ENCODE assay signal across 14 cellular contexts in the genomic region with DNA sequence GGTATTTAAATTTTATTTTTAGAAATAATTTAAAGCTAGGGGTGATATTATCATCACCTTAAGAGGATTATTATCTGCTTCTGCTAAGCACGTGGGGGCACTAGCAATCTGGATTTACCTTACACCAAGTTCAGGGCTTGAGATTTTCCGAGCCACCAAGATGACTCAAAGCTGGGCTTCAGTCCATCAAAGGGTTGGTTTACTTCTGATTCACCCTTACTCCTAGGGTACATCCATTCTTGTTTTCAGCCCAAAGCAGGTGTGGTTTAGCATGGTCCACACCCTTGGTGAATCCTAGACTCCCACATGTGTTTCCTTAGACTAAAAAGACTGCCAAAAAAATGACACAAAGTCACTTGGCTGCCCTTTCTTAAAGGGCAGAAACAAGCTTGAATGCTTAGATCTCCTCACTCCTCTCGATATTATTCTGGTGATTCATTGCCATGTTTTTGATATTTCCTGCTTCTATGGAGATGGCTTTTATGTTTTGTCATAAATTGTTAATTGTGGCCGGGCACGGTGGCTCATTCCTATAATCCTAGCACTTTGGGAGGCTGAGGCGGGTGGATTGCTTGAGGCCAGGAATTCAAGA. TPM values are rescaled to one million over a fixed set of nuclear protein-coding genes. Genes with fewer than 3 reads are reported as not detected.
DNase-seq lines count a peak whose midpoint lies in the region; ATAC-seq and TF ChIP-seq lines count a peak whose summit lies in the region.
"Had no signal": no experiment of that assay in that cellular context is flagged by ENCODE, and none has a peak within 500 bp of the region (broad histone marks: within the 10 kb centered on the region; RNA-seq: fewer than 3 reads in every experiment).

No MANE protein-coding gene starts in this region.

- in situ Hi-C loops in Panc1 (cut with HindIII; ENCODE audit: low pct_unique_long_range_greater_than_20kb, low sequenced_read_pairs) = no loop called here

- H3K9me3 ChIP-seq in Panc1 (ENCODE audit: control insufficient read depth, insufficient read depth, low read depth, low read length) = peaks cover 3% of the 10 kb centered on the region; the same call in 1 of the 2 replicates
- H3K9me3 ChIP-seq in psoas muscle = no peaks in the 10 kb centered on the region
- H3K9me3 ChIP-seq: testis had no signal

- TF ChIP-seq CTCF in Panc1 (IDR thresholded peaks at IDR 0.05) = no peak; the same call in 1 of the 2 replicates
- TF ChIP-seq CTCF in psoas muscle (IDR thresholded peaks at IDR 0.05) = no peak

- H3K27ac ChIP-seq in Panc1 (ENCODE audit: low read length) (no peak overlapping the region), epithelial cell of prostate (peak overlapping the region; percentile 60), psoas muscle (no peak overlapping the region)
- H3K27ac ChIP-seq: SJCRH30, testis had no signal

- DNase-seq in GM04503 (ENCODE audit: low read depth) (peak; percentile 98), Panc1 (ENCODE audit: low read depth, low spot score) (peak; percentile 79), epithelial cell of prostate (ENCODE audit: low read depth, low spot score) (peak; percentile 96), psoas muscle (no peak), SKM-1 (lab: John Stamatoyannopoulos, UW; ENCODE audit: unreplicated experiment) (no peak), NCI-H345 (lab: John Stamatoyannopoulos, UW) (no peak), NCI-H2196 treated with DMSO at 0.1 percent for 48 hours (lab: John Stamatoyannopoulos, UW; ENCODE audit: unreplicated experiment) (no peak)
- no peak for DNase-seq in activated CD4-positive, CD25-positive, alpha-beta regulatory T cell treated with anti-CD3 and anti-CD28 coated beads, Interleukin-2, amount 50 U/mL, for 72 hours
- DNase-seq: activated effector memory CD4-positive, alpha-beta T cell treated with Interleukin-2 at 50 U/mL for 16 hours; midbrain; NCI-H1048; SJCRH30; testis had no signal

- ATAC-seq in Panc1 (peak; percentile 90), psoas muscle (peak; percentile 81 to 99 (median 98))

- 19 to 50% (median 22%) methylated on average over 6 of the region's 6 CpGs for WGBS in psoas muscle, 3 donors

- H3K4me3 ChIP-seq in Panc1 (ENCODE audit: low read depth in 2 of 2, low read length in 2 of 2) (no peak overlapping the region), psoas muscle (no peak overlapping the region)
- H3K4me3 ChIP-seq: SJCRH30, testis had no signal

- no TSS peak for BruUV-seq in Panc1 (replicated peaks; lab: Mats Ljungman, UMichigan)

- no peaks in the 10 kb centered on the region; the same call in 1 of the 2 replicates for H3K27me3 ChIP-seq in Panc1 (ENCODE audit: control insufficient read depth, insufficient read depth, low read length)
- no peaks in the 10 kb centered on the region for H3K27me3 ChIP-seq in psoas muscle (ENCODE audit: insufficient read depth in 3 of 3, low read length in 2 of 3)
- H3K27me3 ChIP-seq: SJCRH30, testis had no signal

- H3K36me3 ChIP-seq in Panc1 (ENCODE audit: control insufficient read depth, insufficient read depth, low read length) = no peaks in the 10 kb centered on the region; the same call in 1 of the 2 replicates
- no peaks in the 10 kb centered on the region for H3K36me3 ChIP-seq in psoas muscle (ENCODE audit: insufficient read depth in 1 of 2, low read depth in 1 of 2)
- H3K36me3 ChIP-seq: SJCRH30 had no signal

- H3K4me1 ChIP-seq in Panc1 (ENCODE audit: control insufficient read depth, insufficient read depth, low read length) (no peaks in the 10 kb centered on the region), psoas muscle (no peaks in the 10 kb centered on the region)
- H3K4me1 ChIP-seq: SJCRH30, testis had no signal

- intact Hi-C loops in Panc1 (cut with micrococcal nuclease; ENCODE audit: unreplicated experiment) (no loop called here), psoas muscle (cut with DNase I) (no loop called here)

- CTCF ChIA-PET in Panc1 (lab: Charles Lee) = interaction anchor here (0.7 kb wide), 1 partner anchor 153 kb away, joined by 9 read pairs; no protein-coding TSS in a partner anchor

- POLR2A ChIA-PET in Panc1 (lab: Charles Lee) = no interaction called here

RNA-seq across cellular contexts. Expression of gene PRSS38, which starts 9.8 kb away (rescaled TPM):
- total RNA-seq in Panc1 (2021; ENCODE audit: unreplicated experiment) (not detected), psoas muscle (not detected)
- polyA plus RNA-seq in Panc1 (2012; ENCODE audit: insufficient read length) = not detected
- not detected for polyA plus RNA-seq in psoas muscle
- total RNA-seq: NCI-H460, SJCRH30 had no signal

Comparison
In these comparisons a context has a peak if more than half of its experiments do, and no peak if none do; other contexts are left out.
1. DNase-seq: peak in GM04503 (single experiment), Panc1 (single experiment) and epithelial cell of prostate (single experiment); none in psoas muscle (0 of 2), SKM-1 (single experiment), NCI-H345 (single experiment), NCI-H2196 treated with DMSO at 0.1 percent for 48 hours (single experiment) and activated CD4-positive, CD25-positive, alpha-beta regulatory T cell treated with anti-CD3 and anti-CD28 coated beads, Interleukin-2, amount 50 U/mL, for 72 hours (single experiment).